8 cellular contexts compared by ENCODE assay signal in the genomic region with DNA sequence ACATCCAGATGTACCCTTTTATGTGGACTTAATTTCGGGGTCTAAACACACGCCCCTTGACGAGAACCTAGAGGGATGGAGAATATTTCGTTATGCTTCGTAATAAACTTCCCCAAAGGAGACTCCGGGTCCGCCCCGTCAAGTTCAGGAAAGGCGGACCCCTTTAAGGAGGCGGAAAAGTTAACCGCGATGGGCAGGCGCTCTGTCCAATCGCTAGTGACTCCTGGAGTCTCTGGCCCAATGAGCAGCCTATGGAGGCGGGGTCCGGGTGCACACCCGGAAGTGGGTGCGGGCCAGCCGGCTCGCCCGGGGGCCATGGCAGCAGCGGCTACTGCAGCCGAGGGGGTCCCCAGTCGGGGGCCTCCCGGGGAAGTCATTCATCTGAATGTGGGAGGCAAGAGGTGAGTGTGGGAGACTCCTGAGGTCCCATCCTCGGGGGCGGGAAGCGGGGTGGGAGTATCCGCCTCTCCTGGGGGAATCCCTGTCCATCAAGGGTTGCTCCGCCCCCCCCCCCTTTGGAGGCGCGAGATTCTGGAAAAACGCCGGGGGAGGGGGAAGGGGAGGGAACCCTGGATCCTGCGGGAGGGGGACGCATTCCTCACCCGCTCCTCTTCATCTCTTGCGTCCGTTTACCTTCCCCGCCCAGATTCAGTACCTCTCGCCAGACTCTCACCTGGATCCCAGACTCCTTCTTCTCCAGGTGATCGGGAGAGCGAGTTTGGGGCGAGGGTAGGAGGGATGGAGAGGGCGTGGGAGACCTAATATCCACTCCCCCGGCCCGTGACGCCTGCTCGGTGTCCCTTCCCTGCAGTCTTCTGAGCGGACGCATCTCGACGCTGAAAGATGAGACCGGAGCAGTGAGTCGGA. TPM values are rescaled to one million over a fixed set of nuclear protein-coding genes. Genes with fewer than 3 reads are reported as not detected.
DNase-seq lines count a peak whose midpoint lies in the region; ATAC-seq lines count a peak whose summit lies in the region.

A gene with protein sequence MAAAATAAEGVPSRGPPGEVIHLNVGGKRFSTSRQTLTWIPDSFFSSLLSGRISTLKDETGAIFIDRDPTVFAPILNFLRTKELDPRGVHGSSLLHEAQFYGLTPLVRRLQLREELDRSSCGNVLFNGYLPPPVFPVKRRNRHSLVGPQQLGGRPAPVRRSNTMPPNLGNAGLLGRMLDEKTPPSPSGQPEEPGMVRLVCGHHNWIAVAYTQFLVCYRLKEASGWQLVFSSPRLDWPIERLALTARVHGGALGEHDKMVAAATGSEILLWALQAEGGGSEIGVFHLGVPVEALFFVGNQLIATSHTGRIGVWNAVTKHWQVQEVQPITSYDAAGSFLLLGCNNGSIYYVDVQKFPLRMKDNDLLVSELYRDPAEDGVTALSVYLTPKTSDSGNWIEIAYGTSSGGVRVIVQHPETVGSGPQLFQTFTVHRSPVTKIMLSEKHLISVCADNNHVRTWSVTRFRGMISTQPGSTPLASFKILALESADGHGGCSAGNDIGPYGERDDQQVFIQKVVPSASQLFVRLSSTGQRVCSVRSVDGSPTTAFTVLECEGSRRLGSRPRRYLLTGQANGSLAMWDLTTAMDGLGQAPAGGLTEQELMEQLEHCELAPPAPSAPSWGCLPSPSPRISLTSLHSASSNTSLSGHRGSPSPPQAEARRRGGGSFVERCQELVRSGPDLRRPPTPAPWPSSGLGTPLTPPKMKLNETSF (plus strand): TSS at position 289 of the 867 bp plus-strand sequence. CDS start 27 bp downstream, at position 316.

- H3K9me3 Mint-ChIP-seq in effector memory CD8-positive, alpha-beta T cell: no peaks in the 10 kb centered on the region

- H3K9ac ChIP-seq in mesenchymal stem cell (ENCODE audit: low read length): peak within 1 kb of the TSS; percentile 94

- peak within 1 kb of the TSS in 1 of 2 experiments; percentile 35 for H3K14ac ChIP-seq in mesenchymal stem cell (ENCODE audit: low read length in 2 of 2)

- ATAC-seq in GM21367 (IDR thresholded peaks at IDR 0.05; ENCODE audit: unreplicated experiment): peak; percentile 87
- ATAC-seq in effector memory CD8-positive, alpha-beta T cell (replicated peaks): peak; percentile 99

- no peaks in the 10 kb centered on the region for H3K9me3 ChIP-seq in mesenchymal stem cell (ENCODE audit: control insufficient read depth, low read length)

- peak within 1 kb of the TSS; percentile 35 to 79 for H3K4ac ChIP-seq in mesenchymal stem cell (ENCODE audit: low read depth in 1 of 2, low read length in 2 of 2)

- H3K4me2 ChIP-seq in mesenchymal stem cell (ENCODE audit: low read length, poor library complexity, severe bottlenecking): peak within 1 kb of the TSS; percentile 74

- H3K4me3 ChIP-seq in mesenchymal stem cell (ENCODE audit: insufficient read depth in 1 of 2, low read depth in 1 of 2, low read length in 2 of 2): peak within 1 kb of the TSS; percentile 66 to 98

- H3K27me3 Mint-ChIP-seq in effector memory CD8-positive, alpha-beta T cell: no peaks in the 10 kb centered on the region

- peak within 1 kb of the TSS in 1 of 2 experiments; percentile 60 for H2BK12ac ChIP-seq in mesenchymal stem cell (ENCODE audit: low read length in 2 of 2)

- peak within 1 kb of the TSS; percentile 77 to 88 for H3K18ac ChIP-seq in mesenchymal stem cell (ENCODE audit: low read depth in 1 of 2, low read length in 2 of 2)

- no peaks in the 10 kb centered on the region for H3K27me3 ChIP-seq in mesenchymal stem cell (ENCODE audit: control insufficient read depth in 1 of 2, insufficient read depth in 1 of 2, low read length in 2 of 2)

- H3K27ac Mint-ChIP-seq in effector memory CD8-positive, alpha-beta T cell: peak within 1 kb of the TSS; percentile 91 to 93

- H2BK15ac ChIP-seq in mesenchymal stem cell (ENCODE audit: low read depth, poor library complexity, severe bottlenecking): peak within 1 kb of the TSS; percentile 75

- H2AFZ ChIP-seq in mesenchymal stem cell (ENCODE audit: low read depth, low read length): peak within 1 kb of the TSS; percentile 62

- peak; percentile 92 for DNase-seq in COLO668 (lab: John Stamatoyannopoulos, UW; ENCODE audit: unreplicated experiment)
- DNase-seq in HT1080 (ENCODE audit: low read depth): peak; percentile 90
- DNase-seq in NOMO-1 (lab: John Stamatoyannopoulos, UW; ENCODE audit: unreplicated experiment in 2 of 2): peak; percentile 92 to 96
- peak; percentile 86 to 87 for DNase-seq in activated CD8-positive, alpha-beta memory T cell treated with anti-CD3 and anti-CD28 coated beads for 4 hours (ENCODE audit: low read depth in 2 of 2)
- DNase-seq in effector memory CD8-positive, alpha-beta T cell: peak; percentile 92 to 94 (median 93)
- peak; percentile 96 for DNase-seq in mesenchymal stem cell
- peak; percentile 84 for DNase-seq in stimulated activated CD8-positive, alpha-beta memory T cell treated with anti-CD3 and anti-CD28 coated beads, Interleukin-12 subunit alpha, Interleukin-12 subunit beta, amount 100 ng/mL, for 24 hours (ENCODE audit: extremely low read depth)

- H3K4me3 Mint-ChIP-seq in effector memory CD8-positive, alpha-beta T cell: peak within 1 kb of the TSS; percentile 85 to 88

- H2BK120ac ChIP-seq in mesenchymal stem cell (ENCODE audit: low read depth, low read length): peak within 1 kb of the TSS; percentile 66

- no peak within 1 kb of the TSS for H3K27ac ChIP-seq in mesenchymal stem cell (ENCODE audit: low read length, poor library complexity, severe bottlenecking)

- H2AK5ac ChIP-seq in mesenchymal stem cell (ENCODE audit: low read length, severe bottlenecking): peak within 1 kb of the TSS; percentile 8

- H3K23ac ChIP-seq in mesenchymal stem cell (ENCODE audit: low read length in 2 of 2): no peak within 1 kb of the TSS

- under 1% methylated on average over 38 of the region's 55 CpGs for WGBS in mesenchymal stem cell

- no peak within 1 kb of the TSS for H2BK5ac ChIP-seq in mesenchymal stem cell (ENCODE audit: low read depth, low read length, poor library complexity, severe bottlenecking)

- H4K8ac ChIP-seq in mesenchymal stem cell (ENCODE audit: low read length): peak within 1 kb of the TSS; percentile 71

- peaks cover 16 to 19% of the 10 kb centered on the region in 2 donors for H3K4me1 Mint-ChIP-seq in effector memory CD8-positive, alpha-beta T cell (ENCODE audit: low read depth in 2 of 2)

- peaks cover 13% of the 10 kb centered on the region for H3K4me1 ChIP-seq in mesenchymal stem cell (ENCODE audit: control insufficient read depth, insufficient read depth, low read depth, low read length)

- peaks cover 16% of the 10 kb centered on the region for H3K79me1 ChIP-seq in mesenchymal stem cell (replicated peaks; ENCODE audit: low read length, poor library complexity, severe bottlenecking)

- H3K36me3 ChIP-seq in mesenchymal stem cell (ENCODE audit: control insufficient read depth in 1 of 2, insufficient read depth in 2 of 2, low read depth in 1 of 2, low read length in 2 of 2): peaks cover 19 to 29% of the 10 kb centered on the region in 2 experiments

- peak within 1 kb of the TSS; percentile 87 for H4K91ac ChIP-seq in mesenchymal stem cell (ENCODE audit: low read length)

- peaks cover 36% of the 10 kb centered on the region for H3K36me3 Mint-ChIP-seq in effector memory CD8-positive, alpha-beta T cell (ENCODE audit: insufficient read depth)

RNA-seq across cellular contexts. Expression of the gene that starts here (rescaled TPM):
- 32.2 and 47.4 TPM in 2 replicates for total RNA-seq in HT1080 (2014; rRNA removed; shearing (Covaris generic))
- 45.4 and 60.8 TPM in 2 replicates for polyA plus RNA-seq in HT1080 (2015; cell fraction: cytosol; rRNA removed)
- 50.2 and 51.3 TPM in 2 replicates for polyA plus RNA-seq in HT1080 (2015; cell fraction: nucleus; rRNA removed)
- 112 TPM for polyA plus RNA-seq in mesenchymal stem cell (2013, experiment 1 of 2)
- 108 TPM for polyA plus RNA-seq in mesenchymal stem cell (2013, experiment 2 of 2)
